1 cellular context compared by ENCODE assay signal in the genomic region with DNA sequence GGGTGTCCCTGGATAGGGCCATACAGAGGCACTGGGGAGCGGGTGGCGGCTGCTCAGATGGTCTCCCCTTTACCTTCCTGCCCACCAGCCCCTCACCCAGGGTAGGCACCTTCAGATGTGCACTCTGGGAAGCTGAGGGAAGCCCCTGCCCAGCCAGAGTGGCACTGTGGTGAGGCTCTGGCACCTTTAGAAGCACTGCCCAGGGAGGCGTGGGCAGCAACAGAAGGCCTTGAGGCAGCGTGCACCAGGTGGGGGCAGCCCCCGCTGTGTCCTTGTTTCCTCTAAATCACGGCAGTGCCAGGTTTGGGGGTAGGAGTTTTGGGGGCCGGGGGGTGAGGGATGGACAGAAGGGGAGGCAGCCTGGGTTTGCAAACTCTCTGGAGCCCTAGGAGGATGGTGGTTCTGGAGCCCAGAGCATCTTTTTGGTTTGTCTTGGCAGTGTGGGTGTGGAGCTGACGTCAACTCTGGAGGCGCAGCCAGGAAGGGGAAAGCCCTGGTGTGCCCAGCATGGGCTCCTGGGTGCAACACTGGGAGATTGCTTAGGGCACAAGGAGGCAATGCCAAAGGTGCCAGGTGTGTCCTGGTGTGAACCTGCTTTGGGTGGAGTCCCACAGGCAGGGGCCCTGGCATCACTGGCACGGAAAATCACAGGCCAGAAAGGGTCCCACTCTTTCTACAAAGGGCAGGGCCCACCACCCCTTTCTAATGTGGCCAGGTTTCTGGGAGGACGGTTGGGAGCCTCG.
TF ChIP-seq lines count a peak whose summit lies in the region.

No MANE protein-coding gene starts in this region.

TF ChIP-seq in H1, 55 proteins besides CTCF, POLR2A, EP300 and RAD21:
- TF ChIP-seq, protein P1, sequence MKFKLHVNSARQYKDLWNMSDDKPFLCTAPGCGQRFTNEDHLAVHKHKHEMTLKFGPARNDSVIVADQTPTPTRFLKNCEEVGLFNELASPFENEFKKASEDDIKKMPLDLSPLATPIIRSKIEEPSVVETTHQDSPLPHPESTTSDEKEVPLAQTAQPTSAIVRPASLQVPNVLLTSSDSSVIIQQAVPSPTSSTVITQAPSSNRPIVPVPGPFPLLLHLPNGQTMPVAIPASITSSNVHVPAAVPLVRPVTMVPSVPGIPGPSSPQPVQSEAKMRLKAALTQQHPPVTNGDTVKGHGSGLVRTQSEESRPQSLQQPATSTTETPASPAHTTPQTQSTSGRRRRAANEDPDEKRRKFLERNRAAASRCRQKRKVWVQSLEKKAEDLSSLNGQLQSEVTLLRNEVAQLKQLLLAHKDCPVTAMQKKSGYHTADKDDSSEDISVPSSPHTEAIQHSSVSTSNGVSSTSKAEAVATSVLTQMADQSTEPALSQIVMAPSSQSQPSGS (IDR thresholded peaks at IDR 0.05; ENCODE audit: low read length): no peak
- TF ChIP-seq SP4 (IDR thresholded peaks at IDR 0.05; ENCODE audit: low read length): no peak
TF ChIP-seq in H1: peak in this region for 0.
